1 cellular context compared by ENCODE assay signal in the genomic region with DNA sequence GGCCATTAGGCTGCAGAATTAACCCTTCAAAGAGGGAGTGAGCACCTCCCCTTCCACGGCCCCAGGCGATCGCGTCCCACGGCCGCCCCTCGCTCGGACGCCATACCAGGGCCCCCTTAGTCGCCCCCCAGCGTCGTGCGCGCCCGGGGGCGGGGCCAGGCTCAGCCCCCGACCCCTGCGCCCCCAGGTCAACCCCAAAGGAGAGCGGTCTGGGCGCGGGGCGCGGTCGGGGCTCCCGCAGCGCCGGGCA.
TF ChIP-seq lines count a peak whose summit lies in the region.

No MANE protein-coding gene starts in this region.

TF ChIP-seq in HEK293, 187 proteins besides CTCF, POLR2A, EP300 and RAD21 (continued from another document and continues in another):
- TF ChIP-seq, protein P1, sequence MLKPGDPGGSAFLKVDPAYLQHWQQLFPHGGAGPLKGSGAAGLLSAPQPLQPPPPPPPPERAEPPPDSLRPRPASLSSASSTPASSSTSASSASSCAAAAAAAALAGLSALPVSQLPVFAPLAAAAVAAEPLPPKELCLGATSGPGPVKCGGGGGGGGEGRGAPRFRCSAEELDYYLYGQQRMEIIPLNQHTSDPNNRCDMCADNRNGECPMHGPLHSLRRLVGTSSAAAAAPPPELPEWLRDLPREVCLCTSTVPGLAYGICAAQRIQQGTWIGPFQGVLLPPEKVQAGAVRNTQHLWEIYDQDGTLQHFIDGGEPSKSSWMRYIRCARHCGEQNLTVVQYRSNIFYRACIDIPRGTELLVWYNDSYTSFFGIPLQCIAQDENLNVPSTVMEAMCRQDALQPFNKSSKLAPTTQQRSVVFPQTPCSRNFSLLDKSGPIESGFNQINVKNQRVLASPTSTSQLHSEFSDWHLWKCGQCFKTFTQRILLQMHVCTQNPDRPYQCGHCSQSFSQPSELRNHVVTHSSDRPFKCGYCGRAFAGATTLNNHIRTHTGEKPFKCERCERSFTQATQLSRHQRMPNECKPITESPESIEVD (tag by site-specific recombination; IDR thresholded peaks at IDR 0.05), result no peak
- TF ChIP-seq YY2 (tag by site-specific recombination; IDR thresholded peaks at IDR 0.05) (0 out of 2 replicates have a peak, but pooled peaks have one; percentile 20), ZNF184 (tag by site-specific recombination; IDR thresholded peaks at IDR 0.05) (no peak), ZNF837 (tag by site-specific recombination; IDR thresholded peaks at IDR 0.05) (no peak), ZNF433 (tag by site-specific recombination; IDR thresholded peaks at IDR 0.05; ENCODE audit: low read depth) (no peak), BCL11A (tag by site-specific recombination; IDR thresholded peaks at IDR 0.05; ENCODE audit: low read depth) (no peak), ZNF549 (tag by site-specific recombination; IDR thresholded peaks at IDR 0.05) (no peak), SP3 (tag by site-specific recombination; IDR thresholded peaks at IDR 0.05) (peak; percentile 14), SALL2 (tag by site-specific recombination; IDR thresholded peaks at IDR 0.05; ENCODE audit: borderline replicate concordance) (no peak), ZBTB48 (tag by site-specific recombination; IDR thresholded peaks at IDR 0.05) (no peak), TCF7L2 (IDR thresholded peaks at IDR 0.05; ENCODE audit: borderline replicate concordance, low read depth, low read length) (no peak), ZIC2 (tag by site-specific recombination; IDR thresholded peaks at IDR 0.05) (peak; percentile 14; the same call in 1 of the 2 replicates), MZF1 (tag by site-specific recombination; IDR thresholded peaks at IDR 0.05; ENCODE audit: borderline replicate concordance) (no peak), ZNF16 (tag by site-specific recombination; IDR thresholded peaks at IDR 0.05; ENCODE audit: low read depth) (no peak), ZNF677 (tag by site-specific recombination; IDR thresholded peaks at IDR 0.05) (no peak), ZSCAN30 (tag by site-specific recombination; IDR thresholded peaks at IDR 0.05) (0 out of 2 replicates have a peak, but pooled peaks have one; percentile 14), ZNF274 (IDR thresholded peaks at IDR 0.05; ENCODE audit: low read length) (no peak), ZNF274 (tag by site-specific recombination; IDR thresholded peaks at IDR 0.05; ENCODE audit: borderline replicate concordance) (no peak), ZNF324 (tag by site-specific recombination; IDR thresholded peaks at IDR 0.05) (no peak), ZNF623 (tag by site-specific recombination; IDR thresholded peaks at IDR 0.05) (no peak), ZNF239 (tag by site-specific recombination; IDR thresholded peaks at IDR 0.05) (no peak), ZNF548 (tag by site-specific recombination; IDR thresholded peaks at IDR 0.05) (no peak), ZNF366 (tag by site-specific recombination; conservative IDR thresholded peaks at IDR 0.05) (no peak), GFI1B (tag by site-specific recombination; IDR thresholded peaks at IDR 0.05) (no peak), ZNF571 (tag by site-specific recombination; IDR thresholded peaks at IDR 0.05) (no peak), ZNF664 (tag by site-specific recombination; IDR thresholded peaks at IDR 0.05) (no peak), ZNF510 (tag by site-specific recombination; IDR thresholded peaks at IDR 0.05; ENCODE audit: insufficient replicate concordance) (no peak), ZNF768 (tag by site-specific recombination; IDR thresholded peaks at IDR 0.05) (no peak), ZNF140 (tag by site-specific recombination; IDR thresholded peaks at IDR 0.05) (no peak), SP2 (tag by site-specific recombination; IDR thresholded peaks at IDR 0.05) (no peak; the same call in 1 of the 2 replicates), ZNF133 (tag by site-specific recombination; IDR thresholded peaks at IDR 0.05) (no peak), ZNF785 (tag by site-specific recombination; IDR thresholded peaks at IDR 0.05) (no peak), KLF16 (tag by site-specific recombination; IDR thresholded peaks at IDR 0.05) (0 out of 2 replicates have a peak, but pooled peaks have one; percentile 60), ZNF394 (tag by site-specific recombination; IDR thresholded peaks at IDR 0.05; ENCODE audit: borderline replicate concordance) (no peak), ZNF521 (tag by site-specific recombination; IDR thresholded peaks at IDR 0.05) (no peak), ZNF292 (tag by site-specific recombination; IDR thresholded peaks at IDR 0.05; ENCODE audit: borderline replicate concordance, low read depth) (no peak)
- TF ChIP-seq, protein P2, sequence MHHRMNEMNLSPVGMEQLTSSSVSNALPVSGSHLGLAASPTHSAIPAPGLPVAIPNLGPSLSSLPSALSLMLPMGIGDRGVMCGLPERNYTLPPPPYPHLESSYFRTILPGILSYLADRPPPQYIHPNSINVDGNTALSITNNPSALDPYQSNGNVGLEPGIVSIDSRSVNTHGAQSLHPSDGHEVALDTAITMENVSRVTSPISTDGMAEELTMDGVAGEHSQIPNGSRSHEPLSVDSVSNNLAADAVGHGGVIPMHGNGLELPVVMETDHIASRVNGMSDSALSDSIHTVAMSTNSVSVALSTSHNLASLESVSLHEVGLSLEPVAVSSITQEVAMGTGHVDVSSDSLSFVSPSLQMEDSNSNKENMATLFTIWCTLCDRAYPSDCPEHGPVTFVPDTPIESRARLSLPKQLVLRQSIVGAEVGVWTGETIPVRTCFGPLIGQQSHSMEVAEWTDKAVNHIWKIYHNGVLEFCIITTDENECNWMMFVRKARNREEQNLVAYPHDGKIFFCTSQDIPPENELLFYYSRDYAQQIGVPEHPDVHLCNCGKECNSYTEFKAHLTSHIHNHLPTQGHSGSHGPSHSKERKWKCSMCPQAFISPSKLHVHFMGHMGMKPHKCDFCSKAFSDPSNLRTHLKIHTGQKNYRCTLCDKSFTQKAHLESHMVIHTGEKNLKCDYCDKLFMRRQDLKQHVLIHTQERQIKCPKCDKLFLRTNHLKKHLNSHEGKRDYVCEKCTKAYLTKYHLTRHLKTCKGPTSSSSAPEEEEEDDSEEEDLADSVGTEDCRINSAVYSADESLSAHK (tag by site-specific recombination; IDR thresholded peaks at IDR 0.05), result no peak
- TF ChIP-seq, protein P3, sequence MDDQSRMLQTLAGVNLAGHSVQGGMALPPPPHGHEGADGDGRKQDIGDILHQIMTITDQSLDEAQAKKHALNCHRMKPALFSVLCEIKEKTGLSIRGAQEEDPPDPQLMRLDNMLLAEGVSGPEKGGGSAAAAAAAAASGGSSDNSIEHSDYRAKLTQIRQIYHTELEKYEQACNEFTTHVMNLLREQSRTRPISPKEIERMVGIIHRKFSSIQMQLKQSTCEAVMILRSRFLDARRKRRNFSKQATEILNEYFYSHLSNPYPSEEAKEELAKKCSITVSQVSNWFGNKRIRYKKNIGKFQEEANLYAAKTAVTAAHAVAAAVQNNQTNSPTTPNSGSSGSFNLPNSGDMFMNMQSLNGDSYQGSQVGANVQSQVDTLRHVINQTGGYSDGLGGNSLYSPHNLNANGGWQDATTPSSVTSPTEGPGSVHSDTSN (CRISPR knock-in tag; IDR thresholded peaks at IDR 0.05), result no peak
- TF ChIP-seq, protein P4, sequence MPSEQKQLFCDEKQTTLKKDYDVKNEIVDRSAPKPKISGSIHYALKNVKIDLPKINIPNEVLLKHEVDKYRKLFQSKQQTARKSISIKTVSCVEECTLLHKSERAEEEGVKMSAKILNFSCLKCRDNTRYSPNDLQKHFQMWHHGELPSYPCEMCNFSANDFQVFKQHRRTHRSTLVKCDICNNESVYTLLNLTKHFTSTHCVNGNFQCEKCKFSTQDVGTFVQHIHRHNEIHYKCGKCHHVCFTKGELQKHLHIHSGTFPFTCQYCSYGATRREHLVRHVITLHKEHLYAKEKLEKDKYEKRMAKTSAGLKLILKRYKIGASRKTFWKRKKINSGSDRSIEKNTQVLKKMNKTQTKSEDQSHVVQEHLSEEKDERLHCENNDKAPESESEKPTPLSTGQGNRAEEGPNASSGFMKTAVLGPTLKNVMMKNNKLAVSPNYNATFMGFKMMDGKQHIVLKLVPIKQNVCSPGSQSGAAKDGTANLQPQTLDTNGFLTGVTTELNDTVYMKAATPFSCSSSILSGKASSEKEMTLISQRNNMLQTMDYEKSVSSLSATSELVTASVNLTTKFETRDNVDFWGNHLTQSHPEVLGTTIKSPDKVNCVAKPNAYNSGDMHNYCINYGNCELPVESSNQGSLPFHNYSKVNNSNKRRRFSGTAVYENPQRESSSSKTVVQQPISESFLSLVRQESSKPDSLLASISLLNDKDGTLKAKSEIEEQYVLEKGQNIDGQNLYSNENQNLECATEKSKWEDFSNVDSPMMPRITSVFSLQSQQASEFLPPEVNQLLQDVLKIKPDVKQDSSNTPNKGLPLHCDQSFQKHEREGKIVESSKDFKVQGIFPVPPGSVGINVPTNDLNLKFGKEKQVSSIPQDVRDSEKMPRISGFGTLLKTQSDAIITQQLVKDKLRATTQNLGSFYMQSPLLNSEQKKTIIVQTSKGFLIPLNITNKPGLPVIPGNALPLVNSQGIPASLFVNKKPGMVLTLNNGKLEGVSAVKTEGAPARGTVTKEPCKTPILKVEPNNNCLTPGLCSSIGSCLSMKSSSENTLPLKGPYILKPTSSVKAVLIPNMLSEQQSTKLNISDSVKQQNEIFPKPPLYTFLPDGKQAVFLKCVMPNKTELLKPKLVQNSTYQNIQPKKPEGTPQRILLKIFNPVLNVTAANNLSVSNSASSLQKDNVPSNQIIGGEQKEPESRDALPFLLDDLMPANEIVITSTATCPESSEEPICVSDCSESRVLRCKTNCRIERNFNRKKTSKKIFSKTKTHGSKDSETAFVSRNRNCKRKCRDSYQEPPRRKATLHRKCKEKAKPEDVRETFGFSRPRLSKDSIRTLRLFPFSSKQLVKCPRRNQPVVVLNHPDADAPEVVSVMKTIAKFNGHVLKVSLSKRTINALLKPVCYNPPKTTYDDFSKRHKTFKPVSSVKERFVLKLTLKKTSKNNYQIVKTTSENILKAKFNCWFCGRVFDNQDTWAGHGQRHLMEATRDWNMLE (tag by site-specific recombination; conservative IDR thresholded peaks at IDR 0.05; ENCODE audit: low read depth), result no peak
- TF ChIP-seq, protein P5, sequence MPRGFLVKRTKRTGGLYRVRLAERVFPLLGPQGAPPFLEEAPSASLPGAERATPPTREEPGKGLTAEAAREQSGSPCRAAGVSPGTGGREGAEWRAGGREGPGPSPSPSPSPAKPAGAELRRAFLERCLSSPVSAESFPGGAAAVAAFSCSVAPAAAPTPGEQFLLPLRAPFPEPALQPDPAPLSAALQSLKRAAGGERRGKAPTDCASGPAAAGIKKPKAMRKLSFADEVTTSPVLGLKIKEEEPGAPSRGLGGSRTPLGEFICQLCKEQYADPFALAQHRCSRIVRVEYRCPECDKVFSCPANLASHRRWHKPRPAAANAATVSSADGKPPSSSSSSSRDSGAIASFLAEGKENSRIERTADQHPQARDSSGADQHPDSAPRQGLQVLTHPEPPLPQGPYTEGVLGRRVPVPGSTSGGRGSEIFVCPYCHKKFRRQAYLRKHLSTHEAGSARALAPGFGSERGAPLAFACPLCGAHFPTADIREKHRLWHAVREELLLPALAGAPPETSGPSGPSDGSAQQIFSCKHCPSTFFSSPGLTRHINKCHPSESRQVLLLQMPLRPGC (tag by site-specific recombination; IDR thresholded peaks at IDR 0.05), result 0 out of 2 replicates have a peak, but pooled peaks have one; percentile 3
- TF ChIP-seq, protein P6, sequence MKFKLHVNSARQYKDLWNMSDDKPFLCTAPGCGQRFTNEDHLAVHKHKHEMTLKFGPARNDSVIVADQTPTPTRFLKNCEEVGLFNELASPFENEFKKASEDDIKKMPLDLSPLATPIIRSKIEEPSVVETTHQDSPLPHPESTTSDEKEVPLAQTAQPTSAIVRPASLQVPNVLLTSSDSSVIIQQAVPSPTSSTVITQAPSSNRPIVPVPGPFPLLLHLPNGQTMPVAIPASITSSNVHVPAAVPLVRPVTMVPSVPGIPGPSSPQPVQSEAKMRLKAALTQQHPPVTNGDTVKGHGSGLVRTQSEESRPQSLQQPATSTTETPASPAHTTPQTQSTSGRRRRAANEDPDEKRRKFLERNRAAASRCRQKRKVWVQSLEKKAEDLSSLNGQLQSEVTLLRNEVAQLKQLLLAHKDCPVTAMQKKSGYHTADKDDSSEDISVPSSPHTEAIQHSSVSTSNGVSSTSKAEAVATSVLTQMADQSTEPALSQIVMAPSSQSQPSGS (tag by site-specific recombination; IDR thresholded peaks at IDR 0.05; ENCODE audit: low read depth), result no peak
- TF ChIP-seq, protein P7, sequence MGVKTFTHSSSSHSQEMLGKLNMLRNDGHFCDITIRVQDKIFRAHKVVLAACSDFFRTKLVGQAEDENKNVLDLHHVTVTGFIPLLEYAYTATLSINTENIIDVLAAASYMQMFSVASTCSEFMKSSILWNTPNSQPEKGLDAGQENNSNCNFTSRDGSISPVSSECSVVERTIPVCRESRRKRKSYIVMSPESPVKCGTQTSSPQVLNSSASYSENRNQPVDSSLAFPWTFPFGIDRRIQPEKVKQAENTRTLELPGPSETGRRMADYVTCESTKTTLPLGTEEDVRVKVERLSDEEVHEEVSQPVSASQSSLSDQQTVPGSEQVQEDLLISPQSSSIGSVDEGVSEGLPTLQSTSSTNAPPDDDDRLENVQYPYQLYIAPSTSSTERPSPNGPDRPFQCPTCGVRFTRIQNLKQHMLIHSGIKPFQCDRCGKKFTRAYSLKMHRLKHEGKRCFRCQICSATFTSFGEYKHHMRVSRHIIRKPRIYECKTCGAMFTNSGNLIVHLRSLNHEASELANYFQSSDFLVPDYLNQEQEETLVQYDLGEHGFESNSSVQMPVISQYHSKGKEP (tag by site-specific recombination; IDR thresholded peaks at IDR 0.05), result 0 out of 2 replicates have a peak, but pooled peaks have one; percentile 19
- TF ChIP-seq, protein P8, sequence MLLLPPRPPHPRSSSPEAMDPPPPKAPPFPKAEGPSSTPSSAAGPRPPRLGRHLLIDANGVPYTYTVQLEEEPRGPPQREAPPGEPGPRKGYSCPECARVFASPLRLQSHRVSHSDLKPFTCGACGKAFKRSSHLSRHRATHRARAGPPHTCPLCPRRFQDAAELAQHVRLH (tag by site-specific recombination; IDR thresholded peaks at IDR 0.05), result no peak
- TF ChIP-seq, protein P9, sequence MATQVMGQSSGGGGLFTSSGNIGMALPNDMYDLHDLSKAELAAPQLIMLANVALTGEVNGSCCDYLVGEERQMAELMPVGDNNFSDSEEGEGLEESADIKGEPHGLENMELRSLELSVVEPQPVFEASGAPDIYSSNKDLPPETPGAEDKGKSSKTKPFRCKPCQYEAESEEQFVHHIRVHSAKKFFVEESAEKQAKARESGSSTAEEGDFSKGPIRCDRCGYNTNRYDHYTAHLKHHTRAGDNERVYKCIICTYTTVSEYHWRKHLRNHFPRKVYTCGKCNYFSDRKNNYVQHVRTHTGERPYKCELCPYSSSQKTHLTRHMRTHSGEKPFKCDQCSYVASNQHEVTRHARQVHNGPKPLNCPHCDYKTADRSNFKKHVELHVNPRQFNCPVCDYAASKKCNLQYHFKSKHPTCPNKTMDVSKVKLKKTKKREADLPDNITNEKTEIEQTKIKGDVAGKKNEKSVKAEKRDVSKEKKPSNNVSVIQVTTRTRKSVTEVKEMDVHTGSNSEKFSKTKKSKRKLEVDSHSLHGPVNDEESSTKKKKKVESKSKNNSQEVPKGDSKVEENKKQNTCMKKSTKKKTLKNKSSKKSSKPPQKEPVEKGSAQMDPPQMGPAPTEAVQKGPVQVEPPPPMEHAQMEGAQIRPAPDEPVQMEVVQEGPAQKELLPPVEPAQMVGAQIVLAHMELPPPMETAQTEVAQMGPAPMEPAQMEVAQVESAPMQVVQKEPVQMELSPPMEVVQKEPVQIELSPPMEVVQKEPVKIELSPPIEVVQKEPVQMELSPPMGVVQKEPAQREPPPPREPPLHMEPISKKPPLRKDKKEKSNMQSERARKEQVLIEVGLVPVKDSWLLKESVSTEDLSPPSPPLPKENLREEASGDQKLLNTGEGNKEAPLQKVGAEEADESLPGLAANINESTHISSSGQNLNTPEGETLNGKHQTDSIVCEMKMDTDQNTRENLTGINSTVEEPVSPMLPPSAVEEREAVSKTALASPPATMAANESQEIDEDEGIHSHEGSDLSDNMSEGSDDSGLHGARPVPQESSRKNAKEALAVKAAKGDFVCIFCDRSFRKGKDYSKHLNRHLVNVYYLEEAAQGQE (tag by site-specific recombination; IDR thresholded peaks at IDR 0.05), result no peak
